8 cellular contexts compared by ENCODE assay signal in genomic region chr19:44847144-44848035, GRCh38. TPM values are rescaled to one million over a fixed set of nuclear protein-coding genes. Genes with fewer than 3 reads are reported as not detected.
DNase-seq lines count a peak whose midpoint lies in the region; ATAC-seq, FAIRE-seq and TF ChIP-seq lines count a peak whose summit lies in the region.

No MANE protein-coding gene starts in this region.

- peaks cover 47% of the 10 kb centered on the region for H3K27me3 Mint-ChIP-seq in T-helper 1 cell treated with Interleukin-12 subunit alpha and Interleukin-12 subunit beta and Interleukin-4 antibody, amounts not matched to agents 30 μg/mL and 1 μg/mL, for 36 hours (ENCODE audit: low read depth)

- no peaks in the 10 kb centered on the region for H3K9me3 Mint-ChIP-seq in T-helper 1 cell treated with Interleukin-12 subunit alpha and Interleukin-12 subunit beta and Interleukin-4 antibody, amounts not matched to agents 30 μg/mL and 1 μg/mL, for 36 hours

- no peak for FAIRE-seq in HepG2 (lab: Jason Lieb, UNC)

- H3K36me3 Mint-ChIP-seq in T-helper 1 cell treated with Interleukin-12 subunit alpha and Interleukin-12 subunit beta and Interleukin-4 antibody, amounts not matched to agents 30 μg/mL and 1 μg/mL, for 36 hours (ENCODE audit: low read depth): no peaks in the 10 kb centered on the region

- no peak for TF ChIP-seq CTCF in HepG2 (CRISPR knock-in tag; IDR thresholded peaks at IDR 0.05)

- DNase-seq in T-helper 1 cell (no peak), RPMI7951 (ENCODE audit: low read depth) (peak; percentile 64), dedifferentiated amniotic fluid mesenchymal stem cell (ENCODE audit: extremely low spot score) (peak; percentile 48), HepG2 (ENCODE audit: low spot score) (peak; percentile 42)

- H3K4me1 Mint-ChIP-seq in T-helper 1 cell treated with Interleukin-12 subunit alpha and Interleukin-12 subunit beta and Interleukin-4 antibody, amounts not matched to agents 30 μg/mL and 1 μg/mL, for 36 hours (ENCODE audit: low read depth): peaks cover 15% of the 10 kb centered on the region

- peak overlapping the region; percentile 66 for H3K4me3 Mint-ChIP-seq in T-helper 1 cell treated with Interleukin-12 subunit alpha and Interleukin-12 subunit beta and Interleukin-4 antibody, amounts not matched to agents 30 μg/mL and 1 μg/mL, for 36 hours

- peak overlapping the region; percentile 76 to 95 (median 84) for H3K4me3 ChIP-seq in HepG2 (replicated peaks in 1 of 3; ENCODE audit: insufficient read depth in 1 of 3, low read depth in 2 of 3, low read length in 3 of 3)
- peak overlapping the region; percentile 70 to 94 (median 84) for H3K4me3 ChIP-seq in subcutaneous abdominal adipose tissue (ENCODE audit: low read depth in 1 of 5, low read length in 5 of 5)

- peak overlapping the region; percentile 100 for H3K9ac ChIP-seq in HepG2 (ENCODE audit: insufficient read depth, low read depth, low read length)
- peak overlapping the region; percentile 87 to 98 (median 97) for H3K9ac ChIP-seq in subcutaneous abdominal adipose tissue (ENCODE audit: low read length in 5 of 5)

- H3K27me3 ChIP-seq in HepG2 (ENCODE audit: control insufficient read depth in 1 of 2, insufficient read depth in 2 of 2, low read length in 2 of 2) (no peaks in the 10 kb centered on the region; a peak in 1 of 5 replicates), subcutaneous abdominal adipose tissue (ENCODE audit: control insufficient read depth in 5 of 5, insufficient read depth in 4 of 5, low read length in 5 of 5) (no peaks in the 10 kb centered on the region)

- TF ChIP-seq RAD21 in HepG2 (CRISPR knock-in tag; IDR thresholded peaks at IDR 0.05): no peak

- TSS peak; percentile 92 for BruUV-seq in HepG2 (replicated peaks; lab: Mats Ljungman, UMichigan)

- H3K36me3 ChIP-seq in HepG2 (replicated peaks in 1 of 2; ENCODE audit: control insufficient read depth in 1 of 2, insufficient read depth in 2 of 2, low read length in 2 of 2) (peaks cover 0 to 4% of the 10 kb centered on the region in 2 experiments; a peak in 2 of 5 replicates), subcutaneous abdominal adipose tissue (ENCODE audit: control insufficient read depth in 5 of 5, insufficient read depth in 5 of 5, low read length in 5 of 5) (peaks cover 0 to 4% (median 0%) of the 10 kb centered on the region in 5 donors)

- POLR2A ChIA-PET in HepG2 (lab: Yijun Ruan, JAX): interaction anchor here (1.0 to 3.1 kb wide), 9 partner anchors 9 to 89 kb away, joined by 3 to 11 read pairs (median 4); partner anchors contain the start of genes APOC1, APOE and TOMM40

- ATAC-seq in HepG2: peak; percentile 3
- ATAC-seq in GM21367 (IDR thresholded peaks at IDR 0.05; ENCODE audit: unreplicated experiment): no peak
- ATAC-seq in HG02973 (IDR thresholded peaks at IDR 0.05; ENCODE audit: unreplicated experiment): no peak

- H3K27ac ChIP-seq in HepG2 (ENCODE audit: extremely low read length, insufficient read depth, low read length): peak overlapping the region; percentile 95
- H3K27ac ChIP-seq in subcutaneous abdominal adipose tissue (ENCODE audit: low read depth, low read length): peak overlapping the region; percentile 92

- H3K27ac Mint-ChIP-seq in T-helper 1 cell treated with Interleukin-12 subunit alpha and Interleukin-12 subunit beta and Interleukin-4 antibody, amounts not matched to agents 30 μg/mL and 1 μg/mL, for 36 hours: peak overlapping the region; percentile 4

- in situ Hi-C loops in HepG2 (cut with HindIII; ENCODE audit: extremely low pct_ligation_motif_present, low pct_unique_long_range_greater_than_20kb): loop anchor here (5.0 to 10.0 kb wide), 2 partner anchors 53 to 160 kb away; no protein-coding TSS in a partner anchor

- 0% methylated on average over 19 of the region's 47 CpGs for WGBS in HepG2 (ENCODE audit: low lambda C conversion rate)

- no peak; a peak in 1 of 4 replicates for TF ChIP-seq POLR2A in HepG2 (IDR thresholded peaks at IDR 0.05; ENCODE audit: insufficient read depth in 1 of 2, low read depth in 2 of 2, low read length in 2 of 2)

- peaks cover 39% of the 10 kb centered on the region for H4K20me1 ChIP-seq in HepG2 (ENCODE audit: insufficient read depth, low read length)

- H2AFZ ChIP-seq in HepG2 (ENCODE audit: low read length): no peak overlapping the region

- CTCF ChIA-PET in HepG2 (lab: Yijun Ruan, JAX; ENCODE audit: low intra/inter-chr PET ratio, low total read pairs): no interaction called here

- intact Hi-C loops in HepG2 (cut with micrococcal nuclease; ENCODE audit: unreplicated experiment): loop anchor here (2.0 to 10.0 kb wide), 2 partner anchors 43 to 107 kb away; partner anchors contain the start of genes CLPTM1 and TOMM40

- H3K9me3 ChIP-seq in HepG2 (ENCODE audit: low read length): no peaks in the 10 kb centered on the region
- no peaks in the 10 kb centered on the region for H3K9me3 ChIP-seq in subcutaneous abdominal adipose tissue (ENCODE audit: control insufficient read depth in 5 of 5, low read length in 5 of 5)

- TF ChIP-seq EP300 in HepG2 (IDR thresholded peaks at IDR 0.05; ENCODE audit: low read depth in 2 of 2, low read length in 2 of 2): no peak
- TF ChIP-seq EP300 in HepG2 (CRISPR knock-in tag; IDR thresholded peaks at IDR 0.05; ENCODE audit: borderline replicate concordance): no peak

- H3K79me2 ChIP-seq in HepG2 (ENCODE audit: insufficient read depth, low read length): peaks cover 62% of the 10 kb centered on the region

- H3K4me2 ChIP-seq in HepG2 (ENCODE audit: low read depth, low read length): peak overlapping the region; percentile 95

- H3K4me1 ChIP-seq in HepG2 (ENCODE audit: insufficient read depth, low read length) (peaks cover 51% of the 10 kb centered on the region), subcutaneous abdominal adipose tissue (ENCODE audit: control insufficient read depth in 5 of 5, insufficient read depth in 5 of 5, low read length in 5 of 5) (peaks cover 9 to 69% (median 51%) of the 10 kb centered on the region in 5 donors)

RNA-seq across cellular contexts. Expression of gene NECTIN2, which starts 1.3 kb away (rescaled TPM):
- total RNA-seq in RPMI7951 (2014; rRNA removed; shearing (Covaris generic)): 49.3 and 51.0 TPM in 2 replicates
- total RNA-seq in HepG2 (2016; rRNA removed; fragmentation: Illumina TruSeq; extraction: Trizol): 32.7 and 75.4 TPM in 2 replicates
- total RNA-seq in HepG2 (2016; cell fraction: cytosol; rRNA removed; fragmentation: Illumina TruSeq; extraction: Trizol; ENCODE audit: low read depth): 14.1 and 16.2 TPM in 2 replicates
- total RNA-seq in HepG2 (2016; cell fraction: insoluble cytoplasmic fraction; rRNA removed; fragmentation: Illumina TruSeq; extraction: Trizol): 26.6 and 79.7 TPM in 2 replicates
- total RNA-seq in HepG2 (2016; cell fraction: membrane; rRNA removed; fragmentation: Illumina TruSeq; extraction: Trizol): 27.2 and 31.1 TPM in 2 replicates
- 65.4 and 75.4 TPM in 2 replicates for total RNA-seq in HepG2 (2016; cell fraction: nucleus; rRNA removed; fragmentation: Illumina TruSeq; extraction: Trizol)
- 114 and 164 TPM in 2 replicates for polyA plus RNA-seq in HepG2 (2011; rRNA removed)
- polyA plus RNA-seq in HepG2 (2011; cell fraction: cytosol; rRNA removed): 99.1 and 107 TPM in 2 replicates
- 78.9 and 91.7 TPM in 2 replicates for polyA plus RNA-seq in HepG2 (2011; cell fraction: nucleus; rRNA removed)
- polyA plus RNA-seq in HepG2 (2012): 75.5 and 159 TPM in 2 replicates
- 13.2 and 14.3 TPM in 2 replicates for polyA plus RNA-seq in HepG2 (2016; cell fraction: cytosol; fragmentation: Illumina TruSeq; extraction: Trizol; ENCODE audit: low read depth)
- 33.0 and 42.6 TPM in 2 replicates for polyA plus RNA-seq in HepG2 (2016; cell fraction: insoluble cytoplasmic fraction; fragmentation: Illumina TruSeq; extraction: Trizol; ENCODE audit: low read depth)
- polyA plus RNA-seq in HepG2 (2016; cell fraction: membrane; fragmentation: Illumina TruSeq; extraction: Trizol; ENCODE audit: low read depth): 24.0 and 26.9 TPM in 2 replicates
- polyA plus RNA-seq in HepG2 (2016; cell fraction: nucleus; fragmentation: Illumina TruSeq; extraction: Trizol; ENCODE audit: insufficient read depth, low read depth): 142 TPM in 2 replicates
- 35.2 and 152 TPM in 2 replicates for polyA minus RNA-seq in HepG2 (2011; rRNA and poly(A)+ RNA removed; ENCODE audit: low replicate concordance)
- 59.6 and 69.2 TPM in 2 replicates for polyA minus RNA-seq in HepG2 (2011; cell fraction: cytosol; rRNA and poly(A)+ RNA removed)
- polyA minus RNA-seq in HepG2 (2011; cell fraction: nucleus; rRNA and poly(A)+ RNA removed): 28.7 and 29.8 TPM in 2 replicates

RNA-seq across cellular contexts. Expression of gene BCAM, which starts 38.5 kb away (rescaled TPM):
- total RNA-seq in RPMI7951 (2014; rRNA removed; shearing (Covaris generic)): 4.6 and 5.7 TPM in 2 replicates
- total RNA-seq in HepG2 (2016; rRNA removed; fragmentation: Illumina TruSeq; extraction: Trizol): 30.6 and 51.2 TPM in 2 replicates
- total RNA-seq in HepG2 (2016; cell fraction: cytosol; rRNA removed; fragmentation: Illumina TruSeq; extraction: Trizol; ENCODE audit: low read depth): 13.8 and 14.2 TPM in 2 replicates
- total RNA-seq in HepG2 (2016; cell fraction: insoluble cytoplasmic fraction; rRNA removed; fragmentation: Illumina TruSeq; extraction: Trizol): 22.1 and 59.2 TPM in 2 replicates
- total RNA-seq in HepG2 (2016; cell fraction: membrane; rRNA removed; fragmentation: Illumina TruSeq; extraction: Trizol): 23.6 and 25.3 TPM in 2 replicates
- 82.3 and 107 TPM in 2 replicates for total RNA-seq in HepG2 (2016; cell fraction: nucleus; rRNA removed; fragmentation: Illumina TruSeq; extraction: Trizol)
- 62.7 and 68.0 TPM in 2 replicates for polyA plus RNA-seq in HepG2 (2011; rRNA removed)
- polyA plus RNA-seq in HepG2 (2011; cell fraction: cytosol; rRNA removed): 30.5 and 43.7 TPM in 2 replicates
- polyA plus RNA-seq in HepG2 (2011; cell fraction: nucleus; rRNA removed): 347 and 430 TPM in 2 replicates
- 225 and 263 TPM in 2 replicates for polyA plus RNA-seq in HepG2 (2012)
- polyA plus RNA-seq in HepG2 (2016; cell fraction: cytosol; fragmentation: Illumina TruSeq; extraction: Trizol; ENCODE audit: low read depth): 20.9 and 22.6 TPM in 2 replicates
- polyA plus RNA-seq in HepG2 (2016; cell fraction: insoluble cytoplasmic fraction; fragmentation: Illumina TruSeq; extraction: Trizol; ENCODE audit: low read depth): 55.5 and 77.0 TPM in 2 replicates
- 33.0 and 38.0 TPM in 2 replicates for polyA plus RNA-seq in HepG2 (2016; cell fraction: membrane; fragmentation: Illumina TruSeq; extraction: Trizol; ENCODE audit: low read depth)
- polyA plus RNA-seq in HepG2 (2016; cell fraction: nucleus; fragmentation: Illumina TruSeq; extraction: Trizol; ENCODE audit: insufficient read depth, low read depth): 426 and 433 TPM in 2 replicates
- polyA minus RNA-seq in HepG2 (2011; rRNA and poly(A)+ RNA removed; ENCODE audit: low replicate concordance): 67.0 TPM in 1 of 2 replicates, not detected in the other
- 53.4 and 68.9 TPM in 2 replicates for polyA minus RNA-seq in HepG2 (2011; cell fraction: cytosol; rRNA and poly(A)+ RNA removed)
- polyA minus RNA-seq in HepG2 (2011; cell fraction: nucleus; rRNA and poly(A)+ RNA removed): 37.1 and 45.6 TPM in 2 replicates

RNA-seq across cellular contexts. Expression of gene TOMM40, which starts 43.7 kb away (rescaled TPM):
- total RNA-seq in RPMI7951 (2014; rRNA removed; shearing (Covaris generic)): 75.2 and 141 TPM in 2 replicates
- total RNA-seq in HepG2 (2016; rRNA removed; fragmentation: Illumina TruSeq; extraction: Trizol): 84.5 and 110 TPM in 2 replicates
- 53.8 and 61.2 TPM in 2 replicates for total RNA-seq in HepG2 (2016; cell fraction: cytosol; rRNA removed; fragmentation: Illumina TruSeq; extraction: Trizol; ENCODE audit: low read depth)
- total RNA-seq in HepG2 (2016; cell fraction: insoluble cytoplasmic fraction; rRNA removed; fragmentation: Illumina TruSeq; extraction: Trizol): 80.8 and 107 TPM in 2 replicates
- 83.6 and 90.9 TPM in 2 replicates for total RNA-seq in HepG2 (2016; cell fraction: membrane; rRNA removed; fragmentation: Illumina TruSeq; extraction: Trizol)
- 53.3 and 59.8 TPM in 2 replicates for total RNA-seq in HepG2 (2016; cell fraction: nucleus; rRNA removed; fragmentation: Illumina TruSeq; extraction: Trizol)
- 72.0 and 80.8 TPM in 2 replicates for polyA plus RNA-seq in HepG2 (2011; rRNA removed)
- 70.1 and 101 TPM in 2 replicates for polyA plus RNA-seq in HepG2 (2011; cell fraction: cytosol; rRNA removed)
- polyA plus RNA-seq in HepG2 (2011; cell fraction: nucleus; rRNA removed): 86.1 and 90.7 TPM in 2 replicates
- 50.6 and 56.9 TPM in 2 replicates for polyA plus RNA-seq in HepG2 (2012)
- 78.5 and 80.1 TPM in 2 replicates for polyA plus RNA-seq in HepG2 (2016; cell fraction: cytosol; fragmentation: Illumina TruSeq; extraction: Trizol; ENCODE audit: low read depth)
- polyA plus RNA-seq in HepG2 (2016; cell fraction: insoluble cytoplasmic fraction; fragmentation: Illumina TruSeq; extraction: Trizol; ENCODE audit: low read depth): 123 and 139 TPM in 2 replicates
- 85.7 and 87.8 TPM in 2 replicates for polyA plus RNA-seq in HepG2 (2016; cell fraction: membrane; fragmentation: Illumina TruSeq; extraction: Trizol; ENCODE audit: low read depth)
- polyA plus RNA-seq in HepG2 (2016; cell fraction: nucleus; fragmentation: Illumina TruSeq; extraction: Trizol; ENCODE audit: insufficient read depth, low read depth): 130 and 133 TPM in 2 replicates
- 89.9 and 116 TPM in 2 replicates for polyA minus RNA-seq in HepG2 (2011; rRNA and poly(A)+ RNA removed; ENCODE audit: low replicate concordance)
- polyA minus RNA-seq in HepG2 (2011; cell fraction: cytosol; rRNA and poly(A)+ RNA removed): 25.4 and 31.5 TPM in 2 replicates
- 14.4 and 14.8 TPM in 2 replicates for polyA minus RNA-seq in HepG2 (2011; cell fraction: nucleus; rRNA and poly(A)+ RNA removed)

RNA-seq across cellular contexts. Expression of gene APOE, which starts 58.2 kb away (rescaled TPM):
- total RNA-seq in RPMI7951 (2014; rRNA removed; shearing (Covaris generic)): 6.1 and 8.5 TPM in 2 replicates
- 458 and 1,328 TPM in 2 replicates for total RNA-seq in HepG2 (2016; rRNA removed; fragmentation: Illumina TruSeq; extraction: Trizol)
- total RNA-seq in HepG2 (2016; cell fraction: cytosol; rRNA removed; fragmentation: Illumina TruSeq; extraction: Trizol; ENCODE audit: low read depth): 159 and 166 TPM in 2 replicates
- total RNA-seq in HepG2 (2016; cell fraction: insoluble cytoplasmic fraction; rRNA removed; fragmentation: Illumina TruSeq; extraction: Trizol): 502 and 1,332 TPM in 2 replicates
- total RNA-seq in HepG2 (2016; cell fraction: membrane; rRNA removed; fragmentation: Illumina TruSeq; extraction: Trizol): 224 and 230 TPM in 2 replicates
- 800 and 999 TPM in 2 replicates for total RNA-seq in HepG2 (2016; cell fraction: nucleus; rRNA removed; fragmentation: Illumina TruSeq; extraction: Trizol)
- polyA plus RNA-seq in HepG2 (2011; rRNA removed): 1,470 and 1,944 TPM in 2 replicates
- polyA plus RNA-seq in HepG2 (2011; cell fraction: cytosol; rRNA removed): 2,997 and 3,700 TPM in 2 replicates
- 1,674 and 2,058 TPM in 2 replicates for polyA plus RNA-seq in HepG2 (2011; cell fraction: nucleus; rRNA removed)
- 709 and 938 TPM in 2 replicates for polyA plus RNA-seq in HepG2 (2012)
- polyA plus RNA-seq in HepG2 (2016; cell fraction: cytosol; fragmentation: Illumina TruSeq; extraction: Trizol; ENCODE audit: low read depth): 177 and 191 TPM in 2 replicates
- polyA plus RNA-seq in HepG2 (2016; cell fraction: insoluble cytoplasmic fraction; fragmentation: Illumina TruSeq; extraction: Trizol; ENCODE audit: low read depth): 450 and 491 TPM in 2 replicates
- polyA plus RNA-seq in HepG2 (2016; cell fraction: membrane; fragmentation: Illumina TruSeq; extraction: Trizol; ENCODE audit: low read depth): 185 and 190 TPM in 2 replicates
- 1,533 and 1,741 TPM in 2 replicates for polyA plus RNA-seq in HepG2 (2016; cell fraction: nucleus; fragmentation: Illumina TruSeq; extraction: Trizol; ENCODE audit: insufficient read depth, low read depth)
- 0.40 and 224 TPM in 2 replicates for polyA minus RNA-seq in HepG2 (2011; rRNA and poly(A)+ RNA removed; ENCODE audit: low replicate concordance)
- 272 and 395 TPM in 2 replicates for polyA minus RNA-seq in HepG2 (2011; cell fraction: cytosol; rRNA and poly(A)+ RNA removed)
- polyA minus RNA-seq in HepG2 (2011; cell fraction: nucleus; rRNA and poly(A)+ RNA removed): 73.5 and 101 TPM in 2 replicates

Comparison
In these comparisons a context has a peak if more than half of its experiments do, and no peak if none do; other contexts are left out.
1. DNase-seq: peak in RPMI7951 (single experiment), dedifferentiated amniotic fluid mesenchymal stem cell (single experiment) and HepG2 (single experiment); none in T-helper 1 cell (0 of 5).